Comparison of ENCODE assay signal across 8 cellular contexts in genomic region chr3:64687781-64688515, GRCh38. TPM values are rescaled to one million over a fixed set of nuclear protein-coding genes. Genes with fewer than 3 reads are reported as not detected.
A peak's percentile ranks its signal among the peaks of the same experiment; 100 is the strongest.
DNase-seq lines count a peak whose midpoint lies in the region; ATAC-seq and TF ChIP-seq lines count a peak whose summit lies in the region.

A gene with protein sequence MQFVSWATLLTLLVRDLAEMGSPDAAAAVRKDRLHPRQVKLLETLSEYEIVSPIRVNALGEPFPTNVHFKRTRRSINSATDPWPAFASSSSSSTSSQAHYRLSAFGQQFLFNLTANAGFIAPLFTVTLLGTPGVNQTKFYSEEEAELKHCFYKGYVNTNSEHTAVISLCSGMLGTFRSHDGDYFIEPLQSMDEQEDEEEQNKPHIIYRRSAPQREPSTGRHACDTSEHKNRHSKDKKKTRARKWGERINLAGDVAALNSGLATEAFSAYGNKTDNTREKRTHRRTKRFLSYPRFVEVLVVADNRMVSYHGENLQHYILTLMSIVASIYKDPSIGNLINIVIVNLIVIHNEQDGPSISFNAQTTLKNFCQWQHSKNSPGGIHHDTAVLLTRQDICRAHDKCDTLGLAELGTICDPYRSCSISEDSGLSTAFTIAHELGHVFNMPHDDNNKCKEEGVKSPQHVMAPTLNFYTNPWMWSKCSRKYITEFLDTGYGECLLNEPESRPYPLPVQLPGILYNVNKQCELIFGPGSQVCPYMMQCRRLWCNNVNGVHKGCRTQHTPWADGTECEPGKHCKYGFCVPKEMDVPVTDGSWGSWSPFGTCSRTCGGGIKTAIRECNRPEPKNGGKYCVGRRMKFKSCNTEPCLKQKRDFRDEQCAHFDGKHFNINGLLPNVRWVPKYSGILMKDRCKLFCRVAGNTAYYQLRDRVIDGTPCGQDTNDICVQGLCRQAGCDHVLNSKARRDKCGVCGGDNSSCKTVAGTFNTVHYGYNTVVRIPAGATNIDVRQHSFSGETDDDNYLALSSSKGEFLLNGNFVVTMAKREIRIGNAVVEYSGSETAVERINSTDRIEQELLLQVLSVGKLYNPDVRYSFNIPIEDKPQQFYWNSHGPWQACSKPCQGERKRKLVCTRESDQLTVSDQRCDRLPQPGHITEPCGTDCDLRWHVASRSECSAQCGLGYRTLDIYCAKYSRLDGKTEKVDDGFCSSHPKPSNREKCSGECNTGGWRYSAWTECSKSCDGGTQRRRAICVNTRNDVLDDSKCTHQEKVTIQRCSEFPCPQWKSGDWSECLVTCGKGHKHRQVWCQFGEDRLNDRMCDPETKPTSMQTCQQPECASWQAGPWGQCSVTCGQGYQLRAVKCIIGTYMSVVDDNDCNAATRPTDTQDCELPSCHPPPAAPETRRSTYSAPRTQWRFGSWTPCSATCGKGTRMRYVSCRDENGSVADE (N-terminal part only) (minus strand): TSS chr3:64688000. CDS start chr3:64687657, 343 bp downstream.

- H3K27me3 ChIP-seq in NT2/D1 (ENCODE audit: insufficient read depth, insufficient read length) = no peaks in the 10 kb centered on the region
- no peaks in the 10 kb centered on the region for H3K27me3 ChIP-seq in lung (ENCODE audit: control insufficient read depth, insufficient read depth)
- no peaks in the 10 kb centered on the region for H3K27me3 ChIP-seq in thoracic aorta (replicated peaks; ENCODE audit: insufficient read depth)

- H3K4me3 ChIP-seq in NT2/D1 (ENCODE audit: insufficient read length, low read depth) (peak within 1 kb of the TSS; percentile 79), lung (peak within 1 kb of the TSS; percentile 78), thoracic aorta (peak within 1 kb of the TSS; percentile 93)

- H3K36me3 ChIP-seq in NT2/D1 (ENCODE audit: insufficient read depth, insufficient read length, low read length) = peaks cover 11% of the 10 kb centered on the region
- H3K36me3 ChIP-seq in lung (ENCODE audit: control insufficient read depth in 2 of 2, insufficient read depth in 2 of 2, low read length in 2 of 2) = no peaks in the 10 kb centered on the region
- peaks cover 4% of the 10 kb centered on the region for H3K36me3 ChIP-seq in thoracic aorta

- CTCF ChIA-PET in RWPE1 (lab: Yijun Ruan, JAX) = no interaction called here

- 0 to 1% methylated on average over 52 to 58 of the region's 58 CpGs for WGBS in lung, 2 donors

- POLR2A ChIA-PET in RWPE1 (lab: Yijun Ruan, JAX; ENCODE audit: low non-redundant PET) = no interaction called here

- TF ChIP-seq CTCF in lung (IDR thresholded peaks at IDR 0.05; ENCODE audit: control extremely low read depth, extremely low read depth) (no peak), thoracic aorta (IDR thresholded peaks at IDR 0.05) (no peak), RWPE1 (conservative IDR thresholded peaks at IDR 0.05; ENCODE audit: low read depth) (no peak)

- H3K9ac ChIP-seq in NT2/D1 (ENCODE audit: insufficient read length, low read depth) = peak within 1 kb of the TSS; percentile 94

- DNase-seq in AG08396 (ENCODE audit: low spot score) (peak; percentile 64), NT2/D1 (ENCODE audit: low read depth, low spot score) (no peak), epidermal melanocyte (ENCODE audit: insufficient read length, low spot score) (peak; percentile 38), lung (ENCODE audit: low spot score) (peak; percentile 74), thoracic aorta (ENCODE audit: low spot score) (no peak), RWPE1 (ENCODE audit: low spot score) (no peak)

- H3K27ac ChIP-seq in lung (ENCODE audit: low read depth in 1 of 2, low read length in 1 of 2) (peak within 1 kb of the TSS; percentile 91 to 94), thoracic aorta (peak within 1 kb of the TSS; percentile 99), RWPE1 (no peak within 1 kb of the TSS)

- no peaks in the 10 kb centered on the region for H3K9me3 ChIP-seq in NT2/D1 (ENCODE audit: insufficient read depth, low read length)
- H3K9me3 ChIP-seq in lung (ENCODE audit: control insufficient read depth in 2 of 2, insufficient read depth in 1 of 2, low read length in 1 of 2) = no peaks in the 10 kb centered on the region
- H3K9me3 ChIP-seq in thoracic aorta = no peaks in the 10 kb centered on the region

- ATAC-seq in lung (ENCODE audit: insufficient read depth, low FRiP score) (peak; percentile 29), thoracic aorta (ENCODE audit: insufficient number of reproducible peaks, low FRiP score, low read depth) (peak; percentile 6), GM18858 (IDR thresholded peaks at IDR 0.05; ENCODE audit: unreplicated experiment) (no peak), GM21390 (IDR thresholded peaks at IDR 0.05; ENCODE audit: unreplicated experiment) (no peak)

- peaks cover 4% of the 10 kb centered on the region for H3K4me1 ChIP-seq in NT2/D1 (ENCODE audit: insufficient read depth, insufficient read length)
- H3K4me1 ChIP-seq in lung (ENCODE audit: control insufficient read depth in 2 of 2, insufficient read depth in 2 of 2, low read length in 2 of 2) = peaks cover 4 to 22% of the 10 kb centered on the region in 2 donors
- H3K4me1 ChIP-seq in thoracic aorta (ENCODE audit: control insufficient read depth in 1 of 2, low read depth in 2 of 2) = peaks cover 0 to 35% of the 10 kb centered on the region in 2 donors

RNA-seq across cellular contexts. Expression of the gene that starts here (rescaled TPM):
- total RNA-seq in lung = 10 to 100 TPM; 46.2 to 75.6 TPM
- polyA plus RNA-seq in lung = 10 to 100 TPM; 29.9 to 39.6 TPM
- total RNA-seq in thoracic aorta = 100 to 1,000 TPM; 104 to 420 TPM

Comparison
In these comparisons a context has a peak if more than half of its experiments do, and no peak if none do; other contexts are left out.
1. DNase-seq: peak in AG08396 (single experiment), epidermal melanocyte (single experiment) and lung (single experiment); none in NT2/D1 (single experiment), thoracic aorta (single experiment) and RWPE1 (single experiment).
2. ATAC-seq: peak in lung (single experiment) and thoracic aorta (single experiment); none in GM18858 (single experiment) and GM21390 (single experiment).
3. Peak in every context shown above with its lines, with median percentiles within 50 percentile points of each other: H3K4me3 ChIP-seq.